1 cellular context compared by ENCODE assay signal in genomic region chr12:113297621-113298471, GRCh38.
TF ChIP-seq lines count a peak whose summit lies in the region.

No MANE protein-coding gene starts in this region.

TF ChIP-seq in IMR-90, 13 proteins besides CTCF, POLR2A, EP300 and RAD21 (continued from another document):
- TF ChIP-seq MAZ (IDR thresholded peaks at IDR 0.05; ENCODE audit: borderline replicate concordance, low read depth, low read length): no peak
- no peak for TF ChIP-seq FOS (IDR thresholded peaks at IDR 0.05; ENCODE audit: low read depth, low read length)
